Comparison of ENCODE assay signal across 1 cellular context in the genomic region with DNA sequence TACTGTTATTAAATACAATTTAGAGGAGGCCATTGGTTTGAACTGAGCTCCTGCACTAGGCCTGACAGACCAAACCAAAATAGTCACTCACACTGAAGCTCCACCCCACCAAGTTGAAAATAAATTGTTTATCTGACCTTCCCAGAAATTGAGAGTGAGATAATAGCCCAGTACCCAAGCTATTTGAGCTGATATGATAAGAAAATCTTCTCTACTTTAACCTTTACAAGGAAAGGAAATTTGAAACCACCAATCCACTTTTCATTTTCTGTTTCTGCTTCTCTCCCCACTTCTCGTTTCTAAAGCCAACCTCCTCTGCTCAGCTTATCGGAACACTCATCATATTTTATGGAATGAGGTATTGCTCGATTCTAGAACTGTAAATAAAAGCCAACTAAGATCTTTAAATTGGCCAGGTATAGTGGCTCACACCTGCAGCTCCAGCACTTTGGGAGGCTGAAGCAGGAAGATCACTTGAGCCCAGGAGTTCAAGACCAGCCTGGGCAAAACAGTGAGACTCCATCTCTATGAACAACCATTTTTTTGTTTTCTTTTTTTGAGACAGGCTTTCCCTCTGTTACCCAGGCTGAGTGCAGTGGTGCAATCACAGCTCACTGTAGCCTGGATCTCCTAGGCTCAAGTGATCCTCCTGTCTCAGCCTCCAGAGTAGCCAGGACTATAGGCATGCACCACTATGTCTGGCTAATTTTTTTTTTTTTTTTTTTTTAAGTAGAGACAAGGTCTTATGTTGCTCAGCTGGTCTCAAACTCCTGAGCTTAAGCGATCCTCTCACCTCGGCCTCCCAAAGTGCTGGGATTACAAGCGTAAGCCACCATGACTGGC.
A peak's percentile ranks its signal among the peaks of the same experiment; 100 is the strongest.
TF ChIP-seq lines count a peak whose summit lies in the region.

No MANE protein-coding gene starts in this region.

TF ChIP-seq in HEK293, 187 proteins besides CTCF, POLR2A, EP300 and RAD21 (continued from another document):
- TF ChIP-seq, protein P1, sequence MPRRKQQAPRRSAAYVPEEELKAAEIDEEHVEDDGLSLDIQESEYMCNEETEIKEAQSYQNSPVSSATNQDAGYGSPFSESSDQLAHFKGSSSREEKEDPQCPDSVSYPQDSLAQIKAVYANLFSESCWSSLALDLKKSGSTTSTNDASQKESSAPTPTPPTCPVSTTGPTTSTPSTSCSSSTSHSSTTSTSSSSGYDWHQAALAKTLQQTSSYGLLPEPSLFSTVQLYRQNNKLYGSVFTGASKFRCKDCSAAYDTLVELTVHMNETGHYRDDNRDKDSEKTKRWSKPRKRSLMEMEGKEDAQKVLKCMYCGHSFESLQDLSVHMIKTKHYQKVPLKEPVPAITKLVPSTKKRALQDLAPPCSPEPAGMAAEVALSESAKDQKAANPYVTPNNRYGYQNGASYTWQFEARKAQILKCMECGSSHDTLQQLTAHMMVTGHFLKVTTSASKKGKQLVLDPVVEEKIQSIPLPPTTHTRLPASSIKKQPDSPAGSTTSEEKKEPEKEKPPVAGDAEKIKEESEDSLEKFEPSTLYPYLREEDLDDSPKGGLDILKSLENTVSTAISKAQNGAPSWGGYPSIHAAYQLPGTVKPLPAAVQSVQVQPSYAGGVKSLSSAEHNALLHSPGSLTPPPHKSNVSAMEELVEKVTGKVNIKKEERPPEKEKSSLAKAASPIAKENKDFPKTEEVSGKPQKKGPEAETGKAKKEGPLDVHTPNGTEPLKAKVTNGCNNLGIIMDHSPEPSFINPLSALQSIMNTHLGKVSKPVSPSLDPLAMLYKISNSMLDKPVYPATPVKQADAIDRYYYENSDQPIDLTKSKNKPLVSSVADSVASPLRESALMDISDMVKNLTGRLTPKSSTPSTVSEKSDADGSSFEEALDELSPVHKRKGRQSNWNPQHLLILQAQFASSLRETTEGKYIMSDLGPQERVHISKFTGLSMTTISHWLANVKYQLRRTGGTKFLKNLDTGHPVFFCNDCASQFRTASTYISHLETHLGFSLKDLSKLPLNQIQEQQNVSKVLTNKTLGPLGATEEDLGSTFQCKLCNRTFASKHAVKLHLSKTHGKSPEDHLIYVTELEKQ (tag by site-specific recombination; IDR thresholded peaks at IDR 0.05; ENCODE audit: borderline replicate concordance) = no peak
- no peak for TF ChIP-seq ZBTB1 (tag by site-specific recombination; IDR thresholded peaks at IDR 0.05)
- TF ChIP-seq ZBTB17 (tag by site-specific recombination; IDR thresholded peaks at IDR 0.05) = peak; percentile 67; the same call in 1 of the 2 replicates
- TF ChIP-seq, protein P2, sequence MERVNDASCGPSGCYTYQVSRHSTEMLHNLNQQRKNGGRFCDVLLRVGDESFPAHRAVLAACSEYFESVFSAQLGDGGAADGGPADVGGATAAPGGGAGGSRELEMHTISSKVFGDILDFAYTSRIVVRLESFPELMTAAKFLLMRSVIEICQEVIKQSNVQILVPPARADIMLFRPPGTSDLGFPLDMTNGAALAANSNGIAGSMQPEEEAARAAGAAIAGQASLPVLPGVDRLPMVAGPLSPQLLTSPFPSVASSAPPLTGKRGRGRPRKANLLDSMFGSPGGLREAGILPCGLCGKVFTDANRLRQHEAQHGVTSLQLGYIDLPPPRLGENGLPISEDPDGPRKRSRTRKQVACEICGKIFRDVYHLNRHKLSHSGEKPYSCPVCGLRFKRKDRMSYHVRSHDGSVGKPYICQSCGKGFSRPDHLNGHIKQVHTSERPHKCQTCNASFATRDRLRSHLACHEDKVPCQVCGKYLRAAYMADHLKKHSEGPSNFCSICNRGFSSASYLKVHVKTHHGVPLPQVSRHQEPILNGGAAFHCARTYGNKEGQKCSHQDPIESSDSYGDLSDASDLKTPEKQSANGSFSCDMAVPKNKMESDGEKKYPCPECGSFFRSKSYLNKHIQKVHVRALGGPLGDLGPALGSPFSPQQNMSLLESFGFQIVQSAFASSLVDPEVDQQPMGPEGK (tag by site-specific recombination; IDR thresholded peaks at IDR 0.05) = no peak
- TF ChIP-seq, protein P3, sequence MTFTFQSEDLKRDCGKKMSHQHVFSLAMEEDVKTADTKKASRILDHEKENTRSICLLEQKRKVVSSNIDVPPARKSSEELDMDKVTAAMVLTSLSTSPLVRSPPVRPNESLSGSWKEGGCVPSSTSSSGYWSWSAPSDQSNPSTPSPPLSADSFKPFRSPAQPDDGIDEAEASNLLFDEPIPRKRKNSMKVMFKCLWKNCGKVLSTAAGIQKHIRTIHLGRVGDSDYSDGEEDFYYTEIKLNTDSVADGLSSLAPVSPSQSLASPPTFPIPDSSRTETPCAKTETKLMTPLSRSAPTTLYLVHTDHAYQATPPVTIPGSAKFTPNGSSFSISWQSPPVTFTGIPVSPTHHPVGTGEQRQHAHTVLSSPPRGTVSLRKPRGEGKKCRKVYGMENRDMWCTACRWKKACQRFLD (tag by site-specific recombination; IDR thresholded peaks at IDR 0.05) = no peak
- TF ChIP-seq EGR2 (tag by site-specific recombination; IDR thresholded peaks at IDR 0.05; ENCODE audit: low read depth) = no peak
- TF ChIP-seq ZNF785 (tag by site-specific recombination; IDR thresholded peaks at IDR 0.05) = no peak
- TF ChIP-seq KLF16 (tag by site-specific recombination; IDR thresholded peaks at IDR 0.05) = no peak
- TF ChIP-seq ZBTB20 (tag by site-specific recombination; IDR thresholded peaks at IDR 0.05) = no peak
- no peak for TF ChIP-seq ZNF558 (tag by site-specific recombination; IDR thresholded peaks at IDR 0.05)
